17 cellular contexts compared by ENCODE assay signal in genomic region chr14:28661171-28661772, GRCh38.
DNase-seq lines count a peak whose midpoint lies in the region; ATAC-seq, FAIRE-seq and TF ChIP-seq lines count a peak whose summit lies in the region.
"Had no signal": no experiment of that assay in that cellular context is flagged by ENCODE, and none has a peak within 500 bp of the region (broad histone marks: within the 10 kb centered on the region; RNA-seq: fewer than 3 reads in every experiment).

No MANE protein-coding gene starts in this region.

- peak overlapping the region; percentile 78 for H4K5ac ChIP-seq in H1 (ENCODE audit: insufficient read length, low read depth, low read length)

- no peak overlapping the region for H2BK120ac ChIP-seq in H1 (replicated peaks; ENCODE audit: low read depth, low read length)
- H2BK120ac ChIP-seq in mesenchymal stem cell (ENCODE audit: low read depth, low read length) = no peak overlapping the region

- TF ChIP-seq CTCF in H1 (IDR thresholded peaks at IDR 0.05; ENCODE audit: control extremely low read depth in 1 of 3, insufficient read depth in 1 of 3, low read depth in 1 of 3, low read length in 3 of 3) = no peak
- TF ChIP-seq CTCF in CD14-positive monocyte (IDR thresholded peaks at IDR 0.05) = no peak

- H3K23ac ChIP-seq in H1 (ENCODE audit: insufficient read length) (no peak overlapping the region), mesenchymal stem cell (ENCODE audit: low read length in 2 of 2) (no peak overlapping the region)

- H3K4me1 ChIP-seq in H1 (replicated peaks in 1 of 4; ENCODE audit: control insufficient read depth in 3 of 4, insufficient read depth in 4 of 4, low read length in 3 of 4) = peaks cover 0 to 6% (median 2%) of the 10 kb centered on the region in 4 experiments; a peak in 2 of 7 replicates
- peaks cover 4% of the 10 kb centered on the region for H3K4me1 ChIP-seq in mesenchymal stem cell (ENCODE audit: control insufficient read depth, insufficient read depth, low read depth, low read length)
- H3K4me1 ChIP-seq: BE2C had no signal

- H2BK5ac ChIP-seq in H1 (ENCODE audit: low read depth, low read length) (peak overlapping the region; percentile 75; the same call in 1 of the 2 replicates), mesenchymal stem cell (ENCODE audit: low read depth, low read length, poor library complexity, severe bottlenecking) (peak overlapping the region; percentile 68)

- H3K4me3 ChIP-seq in H1 (ENCODE audit: extremely low read depth in 1 of 4, insufficient read depth in 2 of 4, low read depth in 3 of 4, low read length in 4 of 4) = peak overlapping the region in 1 of 4 experiments; percentile 38; a peak in 1 of 8 replicates
- H3K4me3 ChIP-seq in mesenchymal stem cell (ENCODE audit: insufficient read depth in 1 of 2, low read depth in 1 of 2, low read length in 2 of 2) = no peak overlapping the region
- H3K4me3 ChIP-seq: coronary artery had no signal

- no peak overlapping the region for H3K27ac Mint-ChIP-seq in CD14-positive monocyte
- H3K27ac Mint-ChIP-seq: activated T-helper 2 cell treated with anti-CD3 and anti-CD28 coated beads, Interferon-gamma antibody, Interleukin-2, Interleukin-4, amounts not matched to agents 10 μg/mL and 5 μg/mL and 100 μg/mL, durations not matched to agents 14 hours and 24 hours and 36 hours; immature natural killer cell; natural killer cell treated with Interleukin-12 subunit alpha and Interleukin-12 subunit beta and Interleukin-15 and Interleukin-18, amount 100 ng/mL, for 72 hours had no signal

- H3K9ac ChIP-seq in H1 (replicated peaks in 1 of 4; ENCODE audit: extremely low read depth in 1 of 4, low read depth in 3 of 4, low read length in 3 of 4) (peak overlapping the region in 1 of 4 experiments; percentile 43; a peak in 2 of 7 replicates), mesenchymal stem cell (ENCODE audit: low read length) (no peak overlapping the region)

- H3K27ac ChIP-seq in H1 (ENCODE audit: low read depth, low read length) = peak overlapping the region; percentile 88
- peak overlapping the region; percentile 99 for H3K27ac ChIP-seq in mesenchymal stem cell (ENCODE audit: low read length, poor library complexity, severe bottlenecking)
- H3K27ac ChIP-seq: coronary artery had no signal

- H3K9me3 ChIP-seq in H1 (ENCODE audit: insufficient read depth in 2 of 2, low read depth in 1 of 2, low read length in 1 of 2) (no peaks in the 10 kb centered on the region), mesenchymal stem cell (ENCODE audit: control insufficient read depth, low read length) (no peaks in the 10 kb centered on the region)
- H3K9me3 ChIP-seq: BE2C had no signal

- H2AK5ac ChIP-seq in H1 (ENCODE audit: low read depth, low read length) (no peak overlapping the region), mesenchymal stem cell (ENCODE audit: low read length, severe bottlenecking) (peak overlapping the region; percentile 78)

- H2BK12ac ChIP-seq in H1 (ENCODE audit: low read depth, low read length) (peak overlapping the region; percentile 77), mesenchymal stem cell (ENCODE audit: low read length in 2 of 2) (no peak overlapping the region)

- peak in 1 of 2 experiments; percentile 79; a peak in 1 of 3 replicates for TF ChIP-seq EP300 in H1 (IDR thresholded peaks at IDR 0.05; ENCODE audit: borderline replicate concordance in 1 of 2, low read depth in 2 of 2, low read length in 2 of 2)

- TF ChIP-seq POLR2A in H1 (IDR thresholded peaks at IDR 0.05; ENCODE audit: control extremely low read depth in 1 of 2, low read depth in 2 of 2, low read length in 2 of 2) = peak in 1 of 2 experiments; percentile 32; a peak in 1 of 3 replicates

- no peaks in the 10 kb centered on the region for H3K4me1 Mint-ChIP-seq in CD14-positive monocyte
- H3K4me1 Mint-ChIP-seq: immature natural killer cell had no signal

- H3K36me3 ChIP-seq in H1 (ENCODE audit: control insufficient read depth in 2 of 4, insufficient read depth in 4 of 4, low read length in 3 of 4) (no peaks in the 10 kb centered on the region), mesenchymal stem cell (ENCODE audit: control insufficient read depth in 1 of 2, insufficient read depth in 2 of 2, low read depth in 1 of 2, low read length in 2 of 2) (no peaks in the 10 kb centered on the region)
- H3K36me3 ChIP-seq: BE2C had no signal

- H3K14ac ChIP-seq in H1 (ENCODE audit: insufficient read length) (no peak overlapping the region), mesenchymal stem cell (ENCODE audit: low read length in 2 of 2) (no peak overlapping the region)

- no peak for TF ChIP-seq RAD21 in H1 (IDR thresholded peaks at IDR 0.05 in 1 of 2, conservative IDR thresholded peaks at IDR 0.05 in 1 of 2; ENCODE audit: low read depth in 2 of 2, low read length in 2 of 2)

- no peaks in the 10 kb centered on the region for H3K36me3 Mint-ChIP-seq in CD14-positive monocyte
- H3K36me3 Mint-ChIP-seq: immature natural killer cell; natural killer cell treated with Interleukin-12 subunit alpha and Interleukin-12 subunit beta and Interleukin-15 and Interleukin-18, amount 100 ng/mL, for 72 hours had no signal

- H3K79me1 ChIP-seq in H1 (ENCODE audit: low read depth, low read length) = no peaks in the 10 kb centered on the region
- no peaks in the 10 kb centered on the region for H3K79me1 ChIP-seq in mesenchymal stem cell (replicated peaks; ENCODE audit: low read length, poor library complexity, severe bottlenecking)

- H3K4me3 Mint-ChIP-seq in CD14-positive monocyte = no peak overlapping the region
- H3K4me3 Mint-ChIP-seq: immature natural killer cell; natural killer cell treated with Interleukin-12 subunit alpha and Interleukin-12 subunit beta and Interleukin-15 and Interleukin-18, amount 100 ng/mL, for 72 hours had no signal

- H4K20me1 ChIP-seq in H1 (replicated peaks in 1 of 2; ENCODE audit: control insufficient read depth in 1 of 2, insufficient read depth in 2 of 2, low read length in 2 of 2) = no peaks in the 10 kb centered on the region

- peak overlapping the region; percentile 47 to 51 for H3K4me2 ChIP-seq in H1 (ENCODE audit: insufficient read depth in 1 of 2, low read depth in 2 of 2, low read length in 2 of 2)
- peak overlapping the region; percentile 53 for H3K4me2 ChIP-seq in mesenchymal stem cell (ENCODE audit: low read length, poor library complexity, severe bottlenecking)

- H3K18ac ChIP-seq in H1 (ENCODE audit: extremely low read depth, low read length) = peak overlapping the region; percentile 56
- no peak overlapping the region for H3K18ac ChIP-seq in mesenchymal stem cell (ENCODE audit: low read depth in 1 of 2, low read length in 2 of 2)

- CTCF ChIA-PET in H1 (lab: Charles Lee; ENCODE audit: partially characterized antibody) = no interaction called here

- peak; percentile 28 for DNase-seq in EH (ENCODE audit: low read depth)
- DNase-seq in NCI-H146 (lab: John Stamatoyannopoulos, UW) = peak; percentile 70
- DNase-seq in H1 (ENCODE audit: low read depth in 1 of 2, low spot score in 2 of 2) = peak; percentile 38 to 53
- peak; percentile 48 for DNase-seq in mesenchymal stem cell
- no peak for DNase-seq in GF-D8 (lab: John Stamatoyannopoulos, UW)
- no peak for DNase-seq in CD14-positive monocyte (ENCODE audit: low spot score)
- DNase-seq: activated CD4-positive, CD25-positive, alpha-beta regulatory T cell treated with anti-CD3 and anti-CD28 coated beads, Interleukin-2, amount 50 U/mL, for 72 hours; BE2C; immature natural killer cell; NCI-H2227 treated with DMSO at 0.1 percent for 48 hours; Right ventricle myocardium superior; stimulated activated naive CD4-positive, alpha-beta T cell had no signal

- FAIRE-seq in H1 (lab: Jason Lieb, UNC) = peak; percentile 92

- peak overlapping the region; percentile 48; the same call in 1 of the 2 replicates for H2BK20ac ChIP-seq in H1 (ENCODE audit: low read length)

- H2BK15ac ChIP-seq in H1 (ENCODE audit: low read length) = no peak overlapping the region
- H2BK15ac ChIP-seq in mesenchymal stem cell (ENCODE audit: low read depth, poor library complexity, severe bottlenecking) = no peak overlapping the region

- intact Hi-C loops in CD14-positive monocyte (cut with micrococcal nuclease) = no loop called here

- H3K4ac ChIP-seq in H1 (replicated peaks; ENCODE audit: insufficient read length, low read depth, low read length) = no peak overlapping the region
- H3K4ac ChIP-seq in mesenchymal stem cell (ENCODE audit: low read depth in 1 of 2, low read length in 2 of 2) = no peak overlapping the region

- no peak overlapping the region for H3K56ac ChIP-seq in H1 (replicated peaks; ENCODE audit: insufficient read length, low read depth, low read length)

- H3K79me2 ChIP-seq in H1 (ENCODE audit: control insufficient read depth in 1 of 2, insufficient read depth in 2 of 2, low read length in 2 of 2) = no peaks in the 10 kb centered on the region

- WGBS in H1 (ENCODE audit: extremely low coverage in 1 of 2, insufficient coverage in 1 of 2, insufficient read length in 1 of 2, insufficient replicate concordance in 2 of 2, low coverage in 1 of 2, low lambda C conversion rate in 2 of 2, missing lambda C conversion rate in 1 of 2), 2 experiments = 32% methylated on average over 5 of the region's 5 CpGs; no CpG with 5 or more reads in 1 of the 2 experiments
- 20% methylated on average over 1 of the region's 5 CpGs for WGBS in mesenchymal stem cell

- peak overlapping the region; percentile 76 for H2AFZ ChIP-seq in H1 (ENCODE audit: low read length)
- no peak overlapping the region for H2AFZ ChIP-seq in mesenchymal stem cell (ENCODE audit: low read depth, low read length)

- H3K27me3 ChIP-seq in H1 (replicated peaks in 1 of 4; ENCODE audit: control insufficient read depth in 3 of 4, extremely low read depth in 1 of 4, insufficient read depth in 3 of 4, low read length in 3 of 4) (no peaks in the 10 kb centered on the region), mesenchymal stem cell (ENCODE audit: control insufficient read depth in 1 of 2, insufficient read depth in 1 of 2, low read length in 2 of 2) (no peaks in the 10 kb centered on the region)
- H3K27me3 ChIP-seq: BE2C had no signal

- H4K91ac ChIP-seq in H1 (replicated peaks; ENCODE audit: insufficient read length, low read length) (peak overlapping the region; percentile 22), mesenchymal stem cell (ENCODE audit: low read length) (no peak overlapping the region)

- POLR2A ChIA-PET in H1 (lab: Charles Lee; ENCODE audit: partially characterized antibody) = no interaction called here

- no peaks in the 10 kb centered on the region for H3K9me3 Mint-ChIP-seq in CD14-positive monocyte
- H3K9me3 Mint-ChIP-seq: natural killer cell treated with Interleukin-12 subunit alpha and Interleukin-12 subunit beta and Interleukin-15 and Interleukin-18, amount 100 ng/mL, for 72 hours had no signal

- ATAC-seq in HG03432 (IDR thresholded peaks at IDR 0.05; ENCODE audit: unreplicated experiment) = no peak
- ATAC-seq in GM19452 (IDR thresholded peaks at IDR 0.05; ENCODE audit: unreplicated experiment) = no peak
- ATAC-seq: natural killer cell treated with Interleukin-12 subunit alpha and Interleukin-12 subunit beta and Interleukin-15 and Interleukin-18, amount 100 ng/mL, for 72 hours had no signal

- H3K27me3 Mint-ChIP-seq in CD14-positive monocyte (ENCODE audit: low read depth in 3 of 3) = peaks cover 0 to 3% (median 2%) of the 10 kb centered on the region in 3 donors
- H3K27me3 Mint-ChIP-seq: natural killer cell treated with Interleukin-12 subunit alpha and Interleukin-12 subunit beta and Interleukin-15 and Interleukin-18, amount 100 ng/mL, for 72 hours had no signal

- no peaks in the 10 kb centered on the region for H3K23me2 ChIP-seq in H1 (ENCODE audit: low read depth, low read length)

- H4K8ac ChIP-seq in H1 (ENCODE audit: extremely low read depth, insufficient read depth, low read length) = no peak overlapping the region
- H4K8ac ChIP-seq in mesenchymal stem cell (ENCODE audit: low read length) = no peak overlapping the region

Comparison
In these comparisons a context has a peak if more than half of its experiments do, and no peak if none do; other contexts are left out.
1. DNase-seq: peak in EH (single experiment), NCI-H146 (single experiment), H1 (2 of 2) and mesenchymal stem cell (single experiment); none in GF-D8 (single experiment) and CD14-positive monocyte (single experiment).